8 cellular contexts compared by ENCODE assay signal in the genomic region with DNA sequence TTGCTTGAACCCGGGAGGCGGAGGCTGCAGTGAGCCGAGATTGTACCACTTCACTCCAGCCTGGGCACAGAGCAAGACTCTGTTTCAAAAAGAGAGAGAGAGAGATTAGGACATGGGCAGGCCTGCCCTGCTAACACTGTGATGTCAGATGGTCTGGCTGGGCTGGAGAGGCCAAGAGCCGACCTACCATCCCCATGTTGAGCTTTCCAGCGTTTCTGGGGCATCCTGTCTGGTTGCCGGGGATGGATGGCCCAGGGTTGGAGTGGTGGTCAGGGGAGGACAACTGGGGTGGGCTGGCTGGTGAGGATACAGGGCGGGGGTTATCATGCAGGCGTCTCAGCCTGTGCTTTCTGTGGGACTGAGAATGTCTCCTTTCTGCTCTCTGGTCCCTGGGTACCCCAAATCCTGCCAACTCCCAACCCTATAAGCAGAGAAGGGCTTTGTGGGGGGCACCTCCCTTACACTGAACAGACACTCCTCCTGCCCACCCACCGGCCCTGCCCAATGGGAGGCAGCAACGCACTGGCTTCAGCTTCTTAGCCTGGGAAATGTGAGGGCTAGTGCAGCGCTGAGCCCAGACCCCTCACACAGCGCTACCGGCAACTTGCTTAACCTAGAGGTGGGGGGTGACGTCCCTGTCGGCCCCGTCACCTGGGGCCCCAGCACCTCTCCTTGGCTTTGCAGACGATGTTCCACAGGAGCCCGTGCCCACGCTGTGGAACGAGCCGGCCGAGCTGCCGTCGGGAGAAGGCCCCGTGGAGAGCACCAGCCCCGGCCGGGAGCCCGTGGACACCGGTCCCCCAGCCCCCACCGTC. TPM values are rescaled to one million over a fixed set of nuclear protein-coding genes. Genes with fewer than 3 reads are reported as not detected.
DNase-seq lines count a peak whose midpoint lies in the region; TF ChIP-seq lines count a peak whose summit lies in the region.

No MANE protein-coding gene starts in this region.

- H3K9me3 ChIP-seq in HUES64 (ENCODE audit: insufficient read depth, low read depth, low read length): no peaks in the 10 kb centered on the region
- H3K9me3 ChIP-seq in mucosa of rectum (ENCODE audit: control insufficient read depth in 2 of 2, low read length in 2 of 2): no peaks in the 10 kb centered on the region

- TF ChIP-seq CTCF in AG10803 (conservative IDR thresholded peaks at IDR 0.05; ENCODE audit: low read length) (peak; percentile 6; the same call in 1 of the 2 replicates), coronary artery (IDR thresholded peaks at IDR 0.05) (no peak)

- DNase-seq in AG10803 (ENCODE audit: low read depth) (no peak), coronary artery (ENCODE audit: low spot score) (no peak), NOMO-1 treated with dmso at 0.1 percent for 144 hours (lab: John Stamatoyannopoulos, UW; ENCODE audit: unreplicated experiment) (no peak), SK-N-DZ (ENCODE audit: low spot score) (no peak)
- DNase-seq in stimulated activated CD8-positive, alpha-beta memory T cell treated with anti-CD3 and anti-CD28 coated beads, Interleukin-4, amount 100 ng/mL, for 48 hours: no peak
- no peak for DNase-seq in activated CD4-positive, alpha-beta T cell treated with anti-CD3 and anti-CD28 coated beads for 4 hours

- peaks cover 35% of the 10 kb centered on the region for H3K27me3 ChIP-seq in HUES64 (ENCODE audit: insufficient read depth, low read length)
- H3K27me3 ChIP-seq in mucosa of rectum (ENCODE audit: control insufficient read depth in 2 of 2, insufficient read depth in 2 of 2, low read length in 2 of 2): no peaks in the 10 kb centered on the region

- H3K9ac ChIP-seq in HUES64 (ENCODE audit: low read depth, low read length): no peak overlapping the region
- H3K9ac ChIP-seq in mucosa of rectum (ENCODE audit: low read depth in 1 of 2, low read length in 2 of 2): peak overlapping the region; percentile 75 to 79

- H3K27ac ChIP-seq in HUES64 (ENCODE audit: low read depth, low read length): no peak overlapping the region
- H3K27ac ChIP-seq in coronary artery: no peak overlapping the region
- peak overlapping the region; percentile 96 to 97 for H3K27ac ChIP-seq in mucosa of rectum (ENCODE audit: low read depth in 2 of 2, low read length in 2 of 2)

- H3K36me3 ChIP-seq in HUES64 (ENCODE audit: insufficient read depth, low read length) (no peaks in the 10 kb centered on the region), mucosa of rectum (ENCODE audit: control insufficient read depth in 2 of 2, insufficient read depth in 2 of 2, low read length in 2 of 2) (peaks cover 0 to 2% of the 10 kb centered on the region in 2 donors)

- H3K4me3 ChIP-seq in AG10803 (ENCODE audit: low read length) (no peak overlapping the region), HUES64 (ENCODE audit: low read length) (peak overlapping the region; percentile 62), coronary artery (peak overlapping the region; percentile 72), mucosa of rectum (ENCODE audit: low read length in 2 of 2) (peak overlapping the region; percentile 58 to 73)

- WGBS in HUES64: 37% methylated on average over 30 of the region's 30 CpGs

- no peaks in the 10 kb centered on the region for H3K4me1 ChIP-seq in HUES64 (ENCODE audit: insufficient read depth, low read length)
- peaks cover 24 to 29% of the 10 kb centered on the region in 2 donors for H3K4me1 ChIP-seq in mucosa of rectum (ENCODE audit: control insufficient read depth in 2 of 2, insufficient read depth in 2 of 2, low read length in 2 of 2)

RNA-seq across cellular contexts. Expression of a gene that starts 5.4 kb away (rescaled TPM):
- 0.90 TPM for polyA plus RNA-seq in HUES64 (2013, experiment 1 of 2)
- 0.51 TPM for polyA plus RNA-seq in HUES64 (2013, experiment 2 of 2)
- polyA plus RNA-seq in SK-N-DZ (2014; cell fraction: cytosol; rRNA removed): 0.02 and 0.09 TPM in 2 replicates
- 1.9 and 2.5 TPM in 2 replicates for polyA plus RNA-seq in SK-N-DZ (2014; cell fraction: nucleus; rRNA removed)

Comparison
In these comparisons a context has a peak if more than half of its experiments do, and no peak if none do; other contexts are left out.
1. H3K27ac ChIP-seq: peak in mucosa of rectum (2 of 2); none in HUES64 (single experiment) and coronary artery (0 of 2).